25 cellular contexts compared by ENCODE assay signal in the genomic region with DNA sequence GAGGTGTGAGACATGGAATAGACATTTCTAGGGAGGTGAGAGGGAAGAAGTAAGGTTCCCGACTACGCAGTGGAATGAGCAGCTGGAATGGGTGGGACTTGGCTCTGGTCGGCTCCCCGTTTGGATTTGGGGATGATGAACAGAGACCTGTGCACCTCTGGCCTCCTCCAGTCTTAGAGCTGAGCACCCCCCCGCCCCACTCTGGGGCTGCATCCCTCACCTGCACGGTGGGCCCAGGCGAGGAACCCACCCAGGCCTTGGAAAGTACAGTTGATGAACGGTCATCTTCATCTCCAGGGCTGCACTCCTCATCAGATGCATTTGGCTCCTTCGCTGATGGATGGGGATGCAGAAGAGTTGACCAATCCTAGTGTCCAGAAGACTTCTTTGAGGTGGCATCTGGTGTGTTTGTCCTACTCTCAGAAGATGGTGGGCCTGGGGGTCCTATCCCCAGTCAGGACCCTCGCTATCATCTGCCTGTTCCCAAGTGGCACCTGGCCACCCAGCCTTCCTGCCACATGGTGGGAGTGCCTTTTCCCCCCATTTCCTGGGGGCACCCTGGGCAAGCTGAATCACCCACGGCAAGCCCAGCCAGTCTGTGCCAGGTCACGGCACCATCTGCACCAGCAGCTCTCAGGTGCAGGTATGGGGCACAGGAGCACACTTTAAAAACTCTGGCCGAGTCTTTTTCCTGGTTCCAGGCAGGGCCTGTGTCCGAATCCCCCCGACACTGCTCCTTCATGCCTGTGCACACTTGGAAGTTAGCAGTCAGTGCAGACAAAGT.
"Had no signal": no experiment of that assay in that cellular context is flagged by ENCODE, and none has a peak within 500 bp of the region (broad histone marks: within the 10 kb centered on the region; RNA-seq: fewer than 3 reads in every experiment).

No MANE protein-coding gene starts in this region.

- FAIRE-seq: small intestine had no signal

- H3K79me2 ChIP-seq: hepatocyte had no signal

- ATAC-seq: heart right ventricle; naive thymus-derived CD8-positive, alpha-beta T cell; right cardiac atrium; sciatic nerve; stimulated activated naive B cell treated with anti-CD40 and anti-IgM and Interleukin-4, amounts not matched to agents 10 μg/mL and 1 μg/mL and 100 μg/mL, for 72 hours; stimulated activated naive CD8-positive, alpha-beta T cell treated with anti-CD3 and anti-CD28 coated beads, Interleukin-15, Interleukin-2, amounts not matched to agents 100 U/mL and 50 U/mL, for 24 hours had no signal

- H3K4me1 ChIP-seq: prostate gland, testis, thyroid gland, upper lobe of left lung had no signal

- H3K4me3 Mint-ChIP-seq: memory B cell; naive thymus-derived CD8-positive, alpha-beta T cell; nephron; neural progenitor cell; stimulated activated naive B cell treated with anti-CD40 and anti-IgM and Interleukin-4, amounts not matched to agents 10 μg/mL and 1 μg/mL and 100 μg/mL, for 72 hours had no signal

- H2AFZ ChIP-seq: hepatocyte, neural progenitor cell had no signal

- H3K36me3 ChIP-seq: heart right ventricle, left ventricle myocardium inferior, neural progenitor cell, ovary, prostate gland, stomach, thyroid gland, transverse colon, upper lobe of left lung had no signal

- H3K36me3 Mint-ChIP-seq: memory B cell; neural progenitor cell; stimulated activated naive B cell treated with anti-CD40 and anti-IgM and Interleukin-4, amounts not matched to agents 10 μg/mL and 1 μg/mL and 100 μg/mL, for 72 hours had no signal

- H3K9me3 ChIP-seq: heart right ventricle, left ventricle myocardium inferior, ovary, prostate gland, stomach, testis, thyroid gland, transverse colon, upper lobe of left lung had no signal

- H3K9ac ChIP-seq: neural progenitor cell had no signal

- H3K4me2 ChIP-seq: hepatocyte, neural progenitor cell had no signal

- H3K4me3 ChIP-seq: heart right ventricle, hepatocyte, left ventricle myocardium inferior, neural progenitor cell, ovary, prostate gland, stomach, testis, thyroid gland, transverse colon, upper lobe of left lung had no signal

- DNase-seq: heart right ventricle; islet precursor cell; left ventricle myocardium inferior; naive thymus-derived CD8-positive, alpha-beta T cell; ovary; retina; right cardiac atrium; small intestine; stimulated activated CD4-positive, alpha-beta T cell treated with anti-CD3 and anti-CD28 coated beads, Interleukin-12 subunit alpha, Interleukin-12 subunit beta, amount 100 ng/mL, for 4 hours; stimulated activated CD4-positive, alpha-beta T cell treated with anti-CD3 and anti-CD28 coated beads, Interleukin-15, amount 100 ng/mL, for 24 hours; stimulated activated CD4-positive, alpha-beta T cell treated with anti-CD3 and anti-CD28 coated beads, Interleukin-2, amount 100 ng/mL, for 24 hours; stimulated activated CD4-positive, alpha-beta T cell treated with anti-CD3 and anti-CD28 coated beads, Interleukin-4, amount 100 ng/mL, for 1 hour; stimulated activated naive B cell treated with anti-CD40 and anti-IgM and Interleukin-4, amounts not matched to agents 10 μg/mL and 1 μg/mL and 100 μg/mL, for 72 hours; stimulated activated naive CD8-positive, alpha-beta T cell treated with anti-CD3 and anti-CD28 coated beads, Interleukin-15, Interleukin-2, amounts not matched to agents 100 U/mL and 50 U/mL, for 24 hours; stomach; testis; thyroid gland; transverse colon; upper lobe of left lung had no signal

- H3K9me3 Mint-ChIP-seq: memory B cell; naive thymus-derived CD8-positive, alpha-beta T cell; nephron; neural progenitor cell; stimulated activated naive B cell treated with anti-CD40 and anti-IgM and Interleukin-4, amounts not matched to agents 10 μg/mL and 1 μg/mL and 100 μg/mL, for 72 hours had no signal

- H3K27me3 ChIP-seq: ovary, testis, thyroid gland had no signal

- H3K27ac Mint-ChIP-seq: memory B cell; naive thymus-derived CD8-positive, alpha-beta T cell; nephron; neural progenitor cell; stimulated activated naive B cell treated with anti-CD40 and anti-IgM and Interleukin-4, amounts not matched to agents 10 μg/mL and 1 μg/mL and 100 μg/mL, for 72 hours had no signal

- H3K27ac ChIP-seq: heart right ventricle, hepatocyte, left ventricle myocardium inferior, neural progenitor cell, ovary, prostate gland, stomach, testis, thyroid gland, transverse colon, upper lobe of left lung had no signal
